In the genomic region with DNA sequence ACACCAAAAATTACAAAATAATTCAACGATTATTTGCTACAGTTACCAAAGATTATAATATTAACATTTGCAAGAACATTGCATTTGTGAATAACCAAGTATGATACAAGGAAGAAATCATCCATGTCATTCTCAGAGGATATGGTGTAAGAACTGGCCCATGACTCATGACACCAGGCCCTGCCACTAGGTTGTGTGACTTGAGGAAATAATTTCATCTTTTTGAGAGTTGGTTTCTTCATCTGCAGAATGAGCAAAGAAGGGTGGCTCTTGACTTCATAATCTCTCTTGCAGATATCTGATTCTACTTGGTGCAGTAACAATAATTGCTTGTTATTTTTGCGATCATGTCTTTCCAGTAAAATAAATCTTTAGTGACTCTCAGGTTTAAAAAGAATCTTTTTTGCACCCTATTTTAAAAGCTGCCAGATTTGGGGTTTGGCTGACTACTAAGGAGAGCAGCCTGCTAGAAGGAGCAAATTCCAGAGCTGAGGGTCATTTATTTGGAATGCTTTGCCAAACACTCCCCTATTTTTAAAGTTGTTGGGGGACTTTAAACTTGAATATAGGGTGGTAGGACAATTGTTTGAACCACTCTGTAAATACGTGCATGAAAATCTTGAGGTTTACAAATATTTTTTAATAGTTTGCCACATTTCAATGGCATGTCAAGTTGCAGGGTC, we compare ENCODE assay signal across 11 cellular contexts. TPM values are rescaled to one million over a fixed set of nuclear protein-coding genes. Genes with fewer than 3 reads are reported as not detected.
A peak's percentile ranks its signal among the peaks of the same experiment; 100 is the strongest.
DNase-seq lines count a peak whose midpoint lies in the region; ATAC-seq and TF ChIP-seq lines count a peak whose summit lies in the region.
"Had no signal": no experiment of that assay in that cellular context is flagged by ENCODE, and none has a peak within 500 bp of the region (broad histone marks: within the 10 kb centered on the region; RNA-seq: fewer than 3 reads in every experiment).

No MANE protein-coding gene starts in this region.

- H3K9me3 Mint-ChIP-seq in natural killer cell treated with Interleukin-12 subunit alpha and Interleukin-12 subunit beta and Interleukin-15 and Interleukin-18, amount 100 ng/mL, for 72 hours: no peaks in the 10 kb centered on the region

- no peak overlapping the region for H3K4me3 Mint-ChIP-seq in natural killer cell treated with Interleukin-12 subunit alpha and Interleukin-12 subunit beta and Interleukin-15 and Interleukin-18, amount 100 ng/mL, for 72 hours

- H3K4me1 Mint-ChIP-seq in natural killer cell treated with Interleukin-12 subunit alpha and Interleukin-12 subunit beta and Interleukin-15 and Interleukin-18, amount 100 ng/mL, for 72 hours (ENCODE audit: low read depth in 2 of 2): peaks cover 17 to 23% of the 10 kb centered on the region in 2 donors

- TF ChIP-seq CTCF in choroid plexus epithelial cell (conservative IDR thresholded peaks at IDR 0.05; ENCODE audit: low read depth, low read length): no peak

- H3K4me3 ChIP-seq in choroid plexus epithelial cell (ENCODE audit: low read depth, low read length): no peak overlapping the region
- H3K4me3 ChIP-seq: ovary, SK-N-MC had no signal

- peak; percentile 83 to 86 for ATAC-seq in natural killer cell treated with Interleukin-12 subunit alpha and Interleukin-12 subunit beta and Interleukin-15 and Interleukin-18, amount 100 ng/mL, for 72 hours
- no peak for ATAC-seq in HG03571 (IDR thresholded peaks at IDR 0.05; ENCODE audit: unreplicated experiment)
- no peak for ATAC-seq in GM19023 (IDR thresholded peaks at IDR 0.05; ENCODE audit: unreplicated experiment)

- DNase-seq in EL (peak; percentile 76), MV-4-11 (lab: John Stamatoyannopoulos, UW) (peak; percentile 91), choroid plexus epithelial cell (ENCODE audit: low read depth) (peak; percentile 66), DMS 273 (lab: John Stamatoyannopoulos, UW; ENCODE audit: unreplicated experiment) (no peak), islet precursor cell (no peak)
- DNase-seq in natural killer cell treated with Interleukin-12 subunit alpha and Interleukin-12 subunit beta and Interleukin-15 and Interleukin-18, amount 100 ng/mL, for 72 hours (ENCODE audit: low spot score): no peak
- DNase-seq: NCI-H1048, ovary had no signal

- no peaks in the 10 kb centered on the region for H3K36me3 Mint-ChIP-seq in natural killer cell treated with Interleukin-12 subunit alpha and Interleukin-12 subunit beta and Interleukin-15 and Interleukin-18, amount 100 ng/mL, for 72 hours

- peak overlapping the region; percentile 65 to 87 for H3K27ac Mint-ChIP-seq in natural killer cell treated with Interleukin-12 subunit alpha and Interleukin-12 subunit beta and Interleukin-15 and Interleukin-18, amount 100 ng/mL, for 72 hours

- peaks cover 0 to 3% of the 10 kb centered on the region in 2 donors for H3K27me3 Mint-ChIP-seq in natural killer cell treated with Interleukin-12 subunit alpha and Interleukin-12 subunit beta and Interleukin-15 and Interleukin-18, amount 100 ng/mL, for 72 hours

RNA-seq across cellular contexts. Expression of a gene that starts 23.5 kb away (rescaled TPM):
- total RNA-seq in natural killer cell treated with Interleukin-12 subunit alpha and Interleukin-12 subunit beta and Interleukin-15 and Interleukin-18, amount 100 ng/mL, for 72 hours: 100 to 1,000 TPM; 129 to 136 TPM

RNA-seq across cellular contexts. Expression of a gene that starts 23.5 kb away (rescaled TPM):
- 100 to 1,000 TPM in 1 of 2 donors, 10 to 100 TPM in 1; 71.4 to 122 TPM for total RNA-seq in natural killer cell treated with Interleukin-12 subunit alpha and Interleukin-12 subunit beta and Interleukin-15 and Interleukin-18, amount 100 ng/mL, for 72 hours

Comparison
In these comparisons a context has a peak if more than half of its experiments do, and no peak if none do; other contexts are left out.
1. DNase-seq: peak in EL (single experiment), MV-4-11 (single experiment) and choroid plexus epithelial cell (single experiment); none in natural killer cell treated with Interleukin-12 subunit alpha and Interleukin-12 subunit beta and Interleukin-15 and Interleukin-18, amount 100 ng/mL, for 72 hours (single experiment), DMS 273 (single experiment) and islet precursor cell (single experiment).
2. ATAC-seq: peak in natural killer cell treated with Interleukin-12 subunit alpha and Interleukin-12 subunit beta and Interleukin-15 and Interleukin-18, amount 100 ng/mL, for 72 hours (2 of 2); none in HG03571 (single experiment) and GM19023 (single experiment).